Comparison of ENCODE assay signal across 31 cellular contexts in the genomic region with DNA sequence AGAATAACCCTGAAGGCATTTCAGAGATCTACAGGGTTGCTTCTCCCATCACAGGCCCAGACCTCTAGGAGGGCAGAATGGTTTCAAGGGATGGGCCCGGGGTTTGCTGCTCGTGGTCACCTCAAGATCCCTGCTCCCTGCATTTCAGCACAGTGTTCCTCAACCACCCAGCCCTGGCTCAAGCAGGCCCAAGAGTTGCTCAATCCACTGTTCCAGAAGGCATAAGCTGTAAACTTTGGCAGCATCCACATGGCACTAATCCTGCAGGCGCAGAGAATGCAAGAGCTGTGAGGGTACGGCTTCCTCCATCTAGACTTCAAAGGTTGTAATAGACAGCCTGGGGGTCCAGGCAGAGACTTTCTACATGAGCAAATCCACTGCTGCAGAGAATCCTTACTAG.
"Had no signal": no experiment of that assay in that cellular context is flagged by ENCODE, and none has a peak within 500 bp of the region (broad histone marks: within the 10 kb centered on the region; RNA-seq: fewer than 3 reads in every experiment).

No MANE protein-coding gene starts in this region.

- H3K36me3 ChIP-seq: MG63, SJCRH30, WERI-Rb-1 had no signal

- H3K4me1 ChIP-seq: SJCRH30 had no signal

- H3K27me3 ChIP-seq: MG63, SJCRH30 had no signal

- H3K27ac ChIP-seq: SJCRH30, SK-N-MC, WERI-Rb-1 had no signal

- H3K9me3 ChIP-seq: MG63, SJCRH30 had no signal

- H3K4me3 ChIP-seq: MG63, SJCRH30, SK-N-MC had no signal

- ATAC-seq: activated CD8-positive, alpha-beta memory T cell treated with anti-CD3 and anti-CD28 coated beads, Interleukin-2, amount 10 ng/mL, durations not matched to agents 7 days and 5 days; activated naive CD8-positive, alpha-beta T cell treated with anti-CD3 and anti-CD28 coated beads, Interleukin-2, amount 50 U/mL, for 24 hours; Panc1 had no signal

- DNase-seq: activated CD4-positive, alpha-beta memory T cell treated with anti-CD3 and anti-CD28 coated beads, Interleukin-2, amount 10 ng/mL, durations not matched to agents 7 days and 5 days; activated CD4-positive, alpha-beta T cell treated with anti-CD3 and anti-CD28 coated beads for 1 hour; activated CD4-positive, alpha-beta T cell treated with anti-CD3 and anti-CD28 coated beads for 48 hours; activated CD4-positive, CD25-positive, alpha-beta regulatory T cell; activated CD8-positive, alpha-beta memory T cell treated with anti-CD3 and anti-CD28 coated beads for 24 hours; activated CD8-positive, alpha-beta memory T cell treated with anti-CD3 and anti-CD28 coated beads, Interleukin-2, amount 10 ng/mL, durations not matched to agents 7 days and 5 days; activated CD8-positive, alpha-beta memory T cell treated with anti-CD3 and anti-CD28 coated beads, Interleukin-2, amount 50 U/mL, for 48 hours; activated effector memory CD4-positive, alpha-beta T cell treated with Interleukin-2 at 50 U/mL for 16 hours; activated naive CD4-positive, alpha-beta T cell treated with anti-CD3 and anti-CD28 coated beads, Interleukin-2, amount 10 ng/mL, durations not matched to agents 7 days and 5 days; activated naive CD8-positive, alpha-beta T cell treated with anti-CD3 and anti-CD28 coated beads, Interleukin-2, amount 50 U/mL, for 24 hours; activated T-cell treated with anti-CD3 and anti-CD28 coated beads, Interleukin-2, amount 50 U/mL, for 48 hours; amniotic stem cell; aorta; caudate nucleus; Kasumi-1; KG1; MG63; NCI-H1048; NCI-H1105 treated with DMSO at 0.1 percent for 48 hours; NCI-H1436; NCI-H1694 treated with DMSO at 0.1 percent for 48 hours; NCI-H2029 treated with DMSO at 0.1 percent for 48 hours; NCI-H2107; NCI-H2171; NCI-H524 treated with DMSO at 0.1 percent for 48 hours; SHP77; SJCRH30; T1000; WERI-Rb-1 had no signal
